ENCODE assay signal across 8 cellular contexts in genomic region chr1:156659994-156660751, GRCh38. TPM values are rescaled to one million over a fixed set of nuclear protein-coding genes. Genes with fewer than 3 reads are reported as not detected.
DNase-seq lines count a peak whose midpoint lies in the region; ATAC-seq and TF ChIP-seq lines count a peak whose summit lies in the region.

No MANE protein-coding gene starts in this region.

- H3K27me3 ChIP-seq in dorsolateral prefrontal cortex (peaks cover 0 to 2% (median 0%) of the 10 kb centered on the region in 45 donors), lung (ENCODE audit: control insufficient read depth, insufficient read depth) (no peaks in the 10 kb centered on the region)

- peak overlapping the region in 53 of 59 donors; percentile 5 to 64 (median 39) for H3K4me3 ChIP-seq in dorsolateral prefrontal cortex
- no peak overlapping the region for H3K4me3 ChIP-seq in lung

- no peaks in the 10 kb centered on the region for H3K36me3 ChIP-seq in lung (ENCODE audit: control insufficient read depth in 2 of 2, insufficient read depth in 2 of 2, low read length in 2 of 2)

- DNase-seq in AML-193 (lab: John Stamatoyannopoulos, UW) (peak; percentile 89 to 93), HK-2 (ENCODE audit: unreplicated experiment) (peak; percentile 99), NCI-H774 (lab: John Stamatoyannopoulos, UW) (peak; percentile 95), dorsolateral prefrontal cortex (peak; percentile 87 to 94 (median 92)), lung (ENCODE audit: low spot score) (peak; percentile 94)
- DNase-seq in activated CD4-positive, alpha-beta T cell treated with anti-CD3 and anti-CD28 coated beads, Interleukin-2, amount 50 U/mL, for 48 hours: peak; percentile 96
- DNase-seq in stimulated activated CD4-positive, alpha-beta T cell treated with anti-CD3 and anti-CD28 coated beads, TNF-alpha, amount 100 ng/mL, for 1 hour (ENCODE audit: low read depth in 3 of 3, low spot score in 1 of 3): peak; percentile 67 to 88 (median 75)

- TF ChIP-seq POLR2A in GM19193 (IDR thresholded peaks at IDR 0.05; ENCODE audit: extremely low read depth, insufficient read depth, insufficient read length): peak; percentile 10

- ATAC-seq in lung (ENCODE audit: insufficient read depth, low FRiP score): peak; percentile 91

- WGBS in lung, 2 donors: 11 to 15% methylated on average over 38 of the region's 38 CpGs

- no peaks in the 10 kb centered on the region for H3K9me3 ChIP-seq in lung (ENCODE audit: control insufficient read depth in 2 of 2, insufficient read depth in 1 of 2, low read length in 1 of 2)

- H3K4me1 ChIP-seq in lung (ENCODE audit: control insufficient read depth in 2 of 2, insufficient read depth in 2 of 2, low read length in 2 of 2): peaks cover 28 to 33% of the 10 kb centered on the region in 2 donors

- intact Hi-C loops in dorsolateral prefrontal cortex (cut with DNase I): loop anchor here (1.0 to 5.0 kb wide), 3 partner anchors 17 to 68 kb away; partner anchors contain the start of genes NAXE (in 1 of the 2) and NES (in 1 of the 2)

- TF ChIP-seq CTCF in dorsolateral prefrontal cortex (IDR thresholded peaks at IDR 0.05 in 54 of 56, conservative IDR thresholded peaks at IDR 0.05 in 2 of 56; ENCODE audit: low read depth in 1 of 56, partially characterized antibody in 56 of 56) (peak; percentile 92 to 100 (median 99)), lung (IDR thresholded peaks at IDR 0.05; ENCODE audit: control extremely low read depth, extremely low read depth) (peak; percentile 97)

- peak overlapping the region; percentile 65 to 97 (median 91) for H3K27ac ChIP-seq in dorsolateral prefrontal cortex
- peak overlapping the region; percentile 72 to 82 for H3K27ac ChIP-seq in lung (ENCODE audit: low read depth in 1 of 2, low read length in 1 of 2)

RNA-seq across cellular contexts. Expression of gene NES, which starts 17.0 kb away (rescaled TPM):
- total RNA-seq in dorsolateral prefrontal cortex (10 to 100 TPM in 116 of 120 experiments, 1 to 10 TPM in 4; 6.0 to 31.4 (median 15.6) TPM), lung (10 to 100 TPM; 37.3 to 57.4 TPM)
- 10 to 100 TPM; 17.6 to 31.1 TPM for polyA plus RNA-seq in lung

RNA-seq across cellular contexts. Expression of gene BCAN, which starts 18.3 kb away (rescaled TPM):
- total RNA-seq in dorsolateral prefrontal cortex (100 to 1,000 TPM in 103 of 120 experiments, 10 to 100 TPM in 17; 56.3 to 240 (median 123) TPM), lung (1 to 10 TPM in 1 of 2 donors, under 1 TPM in 1; 0.18 to 1.1 TPM)
- under 1 TPM; 0.05 to 0.06 TPM for polyA plus RNA-seq in lung

RNA-seq across cellular contexts. Expression of gene HAPLN2, which starts 41.0 kb away (rescaled TPM):
- 100 to 1,000 TPM in 85 of 120 experiments, 10 to 100 TPM in 35; 30.2 to 650 (median 143) TPM for total RNA-seq in dorsolateral prefrontal cortex
- total RNA-seq in lung: under 1 TPM in 1 of 2 donors, not detected in 1; 0.18 TPM
- under 1 TPM; 0.24 to 0.31 TPM for polyA plus RNA-seq in lung

RNA-seq across cellular contexts. Expression of gene CRABP2, which starts 45.2 kb away (rescaled TPM):
- 10 to 100 TPM in 47 of 120 experiments, 1 to 10 TPM in 73; 1.8 to 25.0 (median 9.2) TPM for total RNA-seq in dorsolateral prefrontal cortex
- total RNA-seq in lung: 10 to 100 TPM in 1 of 2 donors, 1 to 10 TPM in 1; 5.8 to 13.6 TPM
- polyA plus RNA-seq in lung: 1 to 10 TPM; 1.3 to 4.0 TPM

RNA-seq across cellular contexts. Expression of gene GPATCH4, which starts 58.9 kb away (rescaled TPM):
- total RNA-seq in dorsolateral prefrontal cortex: 10 to 100 TPM; 15.8 to 40.9 (median 28.2) TPM
- total RNA-seq in lung: 10 to 100 TPM; 11.9 to 30.6 TPM
- 10 to 100 TPM; 18.6 to 34.3 TPM for polyA plus RNA-seq in lung

Comparison
In these comparisons a context has a peak if more than half of its experiments do, and no peak if none do; other contexts are left out.
1. RNA of gene BCAN, which starts 18.3 kb away (total RNA-seq): 56.3 to 240 TPM in dorsolateral prefrontal cortex; 0.18 to 1.1 TPM in lung; every median in the first group is over 10 times any median in the second.
2. RNA of gene HAPLN2, which starts 41.0 kb away (total RNA-seq): 30.2 to 650 TPM in dorsolateral prefrontal cortex; 0.18 TPM in lung; every median in the first group is over 10 times any median in the second.
3. Peak in every context shown above with its lines, with median percentiles within 50 percentile points of each other: DNase-seq.